7 cellular contexts compared by ENCODE assay signal in genomic region chr1:25268143-25268465, GRCh38. TPM values are rescaled to one million over a fixed set of nuclear protein-coding genes. Genes with fewer than 3 reads are reported as not detected.
A peak's percentile ranks its signal among the peaks of the same experiment; 100 is the strongest.
DNase-seq lines count a peak whose midpoint lies in the region; ATAC-seq and TF ChIP-seq lines count a peak whose summit lies in the region.
"Not testable (repeated sequence)": the region's sequence is repeated elsewhere in the genome, so short reads cannot be mapped to it uniquely, and the experiment has no call there.

No MANE protein-coding gene starts in this region.

- H3F3A ChIP-seq in GM23338 (replicated peaks; ENCODE audit: low read depth); PC-9 (ENCODE audit: insufficient read depth, low read depth): not testable (repeated sequence)

- not testable (repeated sequence) for H2AFZ ChIP-seq in GM23338
- peak overlapping the region; percentile 79; the same call in 1 of the 2 replicates for H2AFZ ChIP-seq in PC-9

- H3K27me3 ChIP-seq in GM23338 (ENCODE audit: insufficient read depth); PC-9 (ENCODE audit: insufficient read depth, low read depth); left ventricle myocardium inferior (ENCODE audit: low read depth): not testable (repeated sequence)

- not testable (repeated sequence) for H3K36me3 Mint-ChIP-seq in GM23338 (ENCODE audit: low read depth); central memory CD8-positive, alpha-beta T cell (ENCODE audit: insufficient read depth); natural killer cell treated with Interleukin-12 subunit alpha and Interleukin-12 subunit beta and Interleukin-15 and Interleukin-18, amount 100 ng/mL, for 72 hours

- not testable (repeated sequence) for H3K79me2 ChIP-seq in GM23338 (replicated peaks; ENCODE audit: insufficient read depth); PC-9 (ENCODE audit: low read depth)

- H3K4me3 Mint-ChIP-seq in GM23338: peak overlapping the region; percentile 67
- peak overlapping the region; percentile 85 for H3K4me3 Mint-ChIP-seq in central memory CD8-positive, alpha-beta T cell
- peak overlapping the region; percentile 85 for H3K4me3 Mint-ChIP-seq in natural killer cell treated with Interleukin-12 subunit alpha and Interleukin-12 subunit beta and Interleukin-15 and Interleukin-18, amount 100 ng/mL, for 72 hours

- CTCF ChIA-PET in PC-9 (lab: Charles Lee): not testable (repeated sequence)

- intact Hi-C loops in PC-9 (cut with micrococcal nuclease; ENCODE audit: unreplicated experiment); left ventricle myocardium inferior (cut with micrococcal nuclease): not testable (repeated sequence)

- H3K9me2 ChIP-seq in GM23338 (ENCODE audit: insufficient read depth); PC-9 (ENCODE audit: insufficient read depth): not testable (repeated sequence)

- not testable (repeated sequence) for H3K36me3 ChIP-seq in GM23338 (ENCODE audit: insufficient read depth); PC-9 (ENCODE audit: low read depth); left ventricle myocardium inferior

- POLR2A ChIA-PET in PC-9 (lab: Charles Lee; ENCODE audit: unreplicated experiment): interaction anchor here (0.7 kb wide), 1 partner anchor 19 kb away, joined by 3 read pairs; no protein-coding TSS in a partner anchor

- H3K4me1 ChIP-seq in GM23338 (ENCODE audit: insufficient read depth); PC-9 (replicated peaks; ENCODE audit: insufficient read depth); left ventricle myocardium inferior: not testable (repeated sequence)

- not testable (repeated sequence) for H3K9me3 ChIP-seq in PC-9 (ENCODE audit: insufficient read depth, low read depth); left ventricle myocardium inferior (replicated peaks)

- H3K27ac ChIP-seq in GM23338 (ENCODE audit: low read depth); PC-9: not testable (repeated sequence)
- H3K27ac ChIP-seq in left ventricle myocardium inferior (replicated peaks): peak overlapping the region; percentile 80

- H3K4me1 Mint-ChIP-seq in GM23338: peaks cover 11% of the 10 kb centered on the region; the same call in 2 of the 3 replicates
- H3K4me1 Mint-ChIP-seq in central memory CD8-positive, alpha-beta T cell; natural killer cell treated with Interleukin-12 subunit alpha and Interleukin-12 subunit beta and Interleukin-15 and Interleukin-18, amount 100 ng/mL, for 72 hours (ENCODE audit: low read depth in 2 of 2): not testable (repeated sequence)

- H3K9me3 Mint-ChIP-seq in GM23338; central memory CD8-positive, alpha-beta T cell; natural killer cell treated with Interleukin-12 subunit alpha and Interleukin-12 subunit beta and Interleukin-15 and Interleukin-18, amount 100 ng/mL, for 72 hours: not testable (repeated sequence)

- H4K20me1 ChIP-seq in GM23338 (replicated peaks; ENCODE audit: insufficient read depth); PC-9 (ENCODE audit: insufficient read depth): not testable (repeated sequence)

- TF ChIP-seq CTCF in GM23338 (conservative IDR thresholded peaks at IDR 0.05; ENCODE audit: low read depth in 2 of 2); PC-9 (conservative IDR thresholded peaks at IDR 0.05); left ventricle myocardium inferior (IDR thresholded peaks at IDR 0.05; ENCODE audit: borderline replicate concordance): not testable (repeated sequence)

- DNase-seq in GM23338 (ENCODE audit: low spot score); PC-9; central memory CD8-positive, alpha-beta T cell (ENCODE audit: low spot score in 2 of 2); left ventricle myocardium inferior; natural killer cell treated with Interleukin-12 subunit alpha and Interleukin-12 subunit beta and Interleukin-15 and Interleukin-18, amount 100 ng/mL, for 72 hours (ENCODE audit: low spot score): not testable (repeated sequence)
- peak; percentile 58 for DNase-seq in activated CD8-positive, alpha-beta memory T cell treated with anti-CD3 and anti-CD28 coated beads, Interleukin-2, amount 50 U/mL, for 48 hours
- peak; percentile 3 for DNase-seq in stimulated activated CD4-positive, alpha-beta T cell treated with anti-CD3 and anti-CD28 coated beads, Interleukin-12 subunit alpha, Interleukin-12 subunit beta, amount 100 ng/mL, for 4 hours

- not testable (repeated sequence) for H3K27me3 Mint-ChIP-seq in GM23338 (ENCODE audit: insufficient read depth, low read depth, poor library complexity); central memory CD8-positive, alpha-beta T cell; natural killer cell treated with Interleukin-12 subunit alpha and Interleukin-12 subunit beta and Interleukin-15 and Interleukin-18, amount 100 ng/mL, for 72 hours

- not testable (repeated sequence) for ATAC-seq in GM23338; central memory CD8-positive, alpha-beta T cell (replicated peaks; ENCODE audit: extremely low read depth, poor library complexity, severe bottlenecking); natural killer cell treated with Interleukin-12 subunit alpha and Interleukin-12 subunit beta and Interleukin-15 and Interleukin-18, amount 100 ng/mL, for 72 hours

- BruUV-seq in PC-9 (replicated peaks; lab: Mats Ljungman, UMichigan): not testable (repeated sequence)

- H3K4me2 ChIP-seq in GM23338 (peak overlapping the region; percentile 64), PC-9 (peak overlapping the region; percentile 69)

- H3K4me3 ChIP-seq in GM23338: peak overlapping the region; percentile 46
- peak overlapping the region; percentile 55; the same call in 1 of the 2 replicates for H3K4me3 ChIP-seq in PC-9
- peak overlapping the region; percentile 66 for H3K4me3 ChIP-seq in left ventricle myocardium inferior

- H3K27ac Mint-ChIP-seq in GM23338: not testable (repeated sequence)
- H3K27ac Mint-ChIP-seq in central memory CD8-positive, alpha-beta T cell (ENCODE audit: low read depth): peak overlapping the region; percentile 84
- H3K27ac Mint-ChIP-seq in natural killer cell treated with Interleukin-12 subunit alpha and Interleukin-12 subunit beta and Interleukin-15 and Interleukin-18, amount 100 ng/mL, for 72 hours: peak overlapping the region in 1 of 2 donors; percentile 78

RNA-seq across cellular contexts. Expression of gene RHD, which starts 4.2 kb away (rescaled TPM):
- total RNA-seq in GM23338 (2014; rRNA removed; shearing (Covaris generic)): 0.21 TPM in 1 of 2 replicates, not detected in the other
- 0.26 and 0.31 TPM in 2 replicates for polyA plus RNA-seq in GM23338 (2016; fragmentation: Nextera tagmentation; extraction: Ambion mirVana)
- total RNA-seq in PC-9 (2021): not detected in 2 replicates
- not detected for total RNA-seq in left ventricle myocardium inferior
- total RNA-seq in natural killer cell treated with Interleukin-12 subunit alpha and Interleukin-12 subunit beta and Interleukin-15 and Interleukin-18, amount 100 ng/mL, for 72 hours: not detected

RNA-seq across cellular contexts. Expression of gene RSRP1, which starts 20.9 kb away (rescaled TPM):
- 91.4 and 107 TPM in 2 replicates for total RNA-seq in GM23338 (2014; rRNA removed; shearing (Covaris generic))
- polyA plus RNA-seq in GM23338 (2016; fragmentation: Nextera tagmentation; extraction: Ambion mirVana): 77.0 and 93.7 TPM in 2 replicates
- 113 and 163 TPM in 2 replicates for total RNA-seq in PC-9 (2021)
- total RNA-seq in left ventricle myocardium inferior: 41.1 TPM
- total RNA-seq in natural killer cell treated with Interleukin-12 subunit alpha and Interleukin-12 subunit beta and Interleukin-15 and Interleukin-18, amount 100 ng/mL, for 72 hours: 100 to 1,000 TPM; 117 to 171 TPM

RNA-seq across cellular contexts. Expression of gene SYF2, which starts 35.8 kb away (rescaled TPM):
- total RNA-seq in GM23338 (2014; rRNA removed; shearing (Covaris generic)): 22.9 and 24.6 TPM in 2 replicates
- polyA plus RNA-seq in GM23338 (2016; fragmentation: Nextera tagmentation; extraction: Ambion mirVana): 74.5 and 82.6 TPM in 2 replicates
- total RNA-seq in PC-9 (2021): 48.1 and 55.0 TPM in 2 replicates
- total RNA-seq in left ventricle myocardium inferior: 35.1 TPM
- 10 to 100 TPM; 27.0 to 32.7 TPM for total RNA-seq in natural killer cell treated with Interleukin-12 subunit alpha and Interleukin-12 subunit beta and Interleukin-15 and Interleukin-18, amount 100 ng/mL, for 72 hours
